Comparison of ENCODE assay signal across 1 cellular context in the genomic region with DNA sequence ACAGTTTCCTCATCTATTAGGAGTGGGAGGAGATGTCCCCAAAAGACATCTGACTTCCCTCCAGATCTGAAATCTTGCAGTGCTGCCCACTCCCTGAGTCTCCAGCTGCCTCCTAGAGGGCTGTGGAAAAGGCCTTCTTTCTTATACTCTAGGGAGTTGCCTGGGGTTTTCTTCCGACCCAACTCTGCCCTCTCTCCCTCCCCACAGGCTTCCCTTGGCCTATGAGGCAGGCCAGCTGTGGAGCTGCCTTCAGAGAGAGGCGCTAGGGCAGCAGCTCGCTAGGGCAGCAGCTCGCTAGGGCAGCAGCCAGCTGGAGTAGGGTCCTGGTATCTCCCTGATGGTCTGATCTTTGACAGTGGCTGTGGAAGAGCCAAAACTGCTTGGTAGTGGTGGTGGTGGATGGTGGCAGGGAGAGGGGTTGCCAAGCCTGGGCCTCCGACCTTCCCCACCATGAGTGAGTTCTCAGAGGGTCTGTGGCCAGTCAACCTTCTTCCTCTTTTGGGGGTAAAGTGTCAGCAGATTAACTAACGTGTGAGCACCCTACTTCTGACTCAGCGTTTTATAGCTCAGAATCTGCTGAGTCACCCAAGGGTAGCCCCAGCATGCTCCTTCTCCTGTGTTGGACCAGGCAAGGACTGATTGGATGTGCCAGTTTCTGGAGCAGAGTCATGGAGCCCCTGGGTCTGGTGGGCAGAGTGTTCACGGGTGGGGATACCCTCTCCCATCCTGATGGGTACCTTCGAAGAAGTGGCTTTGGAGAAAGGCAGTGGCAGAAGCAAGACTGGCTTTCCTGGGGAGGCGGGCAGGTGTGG.
TF ChIP-seq lines count a peak whose summit lies in the region.

No MANE protein-coding gene starts in this region.

TF ChIP-seq in GM23338, 12 proteins besides CTCF, POLR2A, EP300 and RAD21 (continued from another document):
- TF ChIP-seq, protein P1, sequence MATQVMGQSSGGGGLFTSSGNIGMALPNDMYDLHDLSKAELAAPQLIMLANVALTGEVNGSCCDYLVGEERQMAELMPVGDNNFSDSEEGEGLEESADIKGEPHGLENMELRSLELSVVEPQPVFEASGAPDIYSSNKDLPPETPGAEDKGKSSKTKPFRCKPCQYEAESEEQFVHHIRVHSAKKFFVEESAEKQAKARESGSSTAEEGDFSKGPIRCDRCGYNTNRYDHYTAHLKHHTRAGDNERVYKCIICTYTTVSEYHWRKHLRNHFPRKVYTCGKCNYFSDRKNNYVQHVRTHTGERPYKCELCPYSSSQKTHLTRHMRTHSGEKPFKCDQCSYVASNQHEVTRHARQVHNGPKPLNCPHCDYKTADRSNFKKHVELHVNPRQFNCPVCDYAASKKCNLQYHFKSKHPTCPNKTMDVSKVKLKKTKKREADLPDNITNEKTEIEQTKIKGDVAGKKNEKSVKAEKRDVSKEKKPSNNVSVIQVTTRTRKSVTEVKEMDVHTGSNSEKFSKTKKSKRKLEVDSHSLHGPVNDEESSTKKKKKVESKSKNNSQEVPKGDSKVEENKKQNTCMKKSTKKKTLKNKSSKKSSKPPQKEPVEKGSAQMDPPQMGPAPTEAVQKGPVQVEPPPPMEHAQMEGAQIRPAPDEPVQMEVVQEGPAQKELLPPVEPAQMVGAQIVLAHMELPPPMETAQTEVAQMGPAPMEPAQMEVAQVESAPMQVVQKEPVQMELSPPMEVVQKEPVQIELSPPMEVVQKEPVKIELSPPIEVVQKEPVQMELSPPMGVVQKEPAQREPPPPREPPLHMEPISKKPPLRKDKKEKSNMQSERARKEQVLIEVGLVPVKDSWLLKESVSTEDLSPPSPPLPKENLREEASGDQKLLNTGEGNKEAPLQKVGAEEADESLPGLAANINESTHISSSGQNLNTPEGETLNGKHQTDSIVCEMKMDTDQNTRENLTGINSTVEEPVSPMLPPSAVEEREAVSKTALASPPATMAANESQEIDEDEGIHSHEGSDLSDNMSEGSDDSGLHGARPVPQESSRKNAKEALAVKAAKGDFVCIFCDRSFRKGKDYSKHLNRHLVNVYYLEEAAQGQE (IDR thresholded peaks at IDR 0.05; ENCODE audit: unreplicated experiment) = no peak
- TF ChIP-seq, protein P2, sequence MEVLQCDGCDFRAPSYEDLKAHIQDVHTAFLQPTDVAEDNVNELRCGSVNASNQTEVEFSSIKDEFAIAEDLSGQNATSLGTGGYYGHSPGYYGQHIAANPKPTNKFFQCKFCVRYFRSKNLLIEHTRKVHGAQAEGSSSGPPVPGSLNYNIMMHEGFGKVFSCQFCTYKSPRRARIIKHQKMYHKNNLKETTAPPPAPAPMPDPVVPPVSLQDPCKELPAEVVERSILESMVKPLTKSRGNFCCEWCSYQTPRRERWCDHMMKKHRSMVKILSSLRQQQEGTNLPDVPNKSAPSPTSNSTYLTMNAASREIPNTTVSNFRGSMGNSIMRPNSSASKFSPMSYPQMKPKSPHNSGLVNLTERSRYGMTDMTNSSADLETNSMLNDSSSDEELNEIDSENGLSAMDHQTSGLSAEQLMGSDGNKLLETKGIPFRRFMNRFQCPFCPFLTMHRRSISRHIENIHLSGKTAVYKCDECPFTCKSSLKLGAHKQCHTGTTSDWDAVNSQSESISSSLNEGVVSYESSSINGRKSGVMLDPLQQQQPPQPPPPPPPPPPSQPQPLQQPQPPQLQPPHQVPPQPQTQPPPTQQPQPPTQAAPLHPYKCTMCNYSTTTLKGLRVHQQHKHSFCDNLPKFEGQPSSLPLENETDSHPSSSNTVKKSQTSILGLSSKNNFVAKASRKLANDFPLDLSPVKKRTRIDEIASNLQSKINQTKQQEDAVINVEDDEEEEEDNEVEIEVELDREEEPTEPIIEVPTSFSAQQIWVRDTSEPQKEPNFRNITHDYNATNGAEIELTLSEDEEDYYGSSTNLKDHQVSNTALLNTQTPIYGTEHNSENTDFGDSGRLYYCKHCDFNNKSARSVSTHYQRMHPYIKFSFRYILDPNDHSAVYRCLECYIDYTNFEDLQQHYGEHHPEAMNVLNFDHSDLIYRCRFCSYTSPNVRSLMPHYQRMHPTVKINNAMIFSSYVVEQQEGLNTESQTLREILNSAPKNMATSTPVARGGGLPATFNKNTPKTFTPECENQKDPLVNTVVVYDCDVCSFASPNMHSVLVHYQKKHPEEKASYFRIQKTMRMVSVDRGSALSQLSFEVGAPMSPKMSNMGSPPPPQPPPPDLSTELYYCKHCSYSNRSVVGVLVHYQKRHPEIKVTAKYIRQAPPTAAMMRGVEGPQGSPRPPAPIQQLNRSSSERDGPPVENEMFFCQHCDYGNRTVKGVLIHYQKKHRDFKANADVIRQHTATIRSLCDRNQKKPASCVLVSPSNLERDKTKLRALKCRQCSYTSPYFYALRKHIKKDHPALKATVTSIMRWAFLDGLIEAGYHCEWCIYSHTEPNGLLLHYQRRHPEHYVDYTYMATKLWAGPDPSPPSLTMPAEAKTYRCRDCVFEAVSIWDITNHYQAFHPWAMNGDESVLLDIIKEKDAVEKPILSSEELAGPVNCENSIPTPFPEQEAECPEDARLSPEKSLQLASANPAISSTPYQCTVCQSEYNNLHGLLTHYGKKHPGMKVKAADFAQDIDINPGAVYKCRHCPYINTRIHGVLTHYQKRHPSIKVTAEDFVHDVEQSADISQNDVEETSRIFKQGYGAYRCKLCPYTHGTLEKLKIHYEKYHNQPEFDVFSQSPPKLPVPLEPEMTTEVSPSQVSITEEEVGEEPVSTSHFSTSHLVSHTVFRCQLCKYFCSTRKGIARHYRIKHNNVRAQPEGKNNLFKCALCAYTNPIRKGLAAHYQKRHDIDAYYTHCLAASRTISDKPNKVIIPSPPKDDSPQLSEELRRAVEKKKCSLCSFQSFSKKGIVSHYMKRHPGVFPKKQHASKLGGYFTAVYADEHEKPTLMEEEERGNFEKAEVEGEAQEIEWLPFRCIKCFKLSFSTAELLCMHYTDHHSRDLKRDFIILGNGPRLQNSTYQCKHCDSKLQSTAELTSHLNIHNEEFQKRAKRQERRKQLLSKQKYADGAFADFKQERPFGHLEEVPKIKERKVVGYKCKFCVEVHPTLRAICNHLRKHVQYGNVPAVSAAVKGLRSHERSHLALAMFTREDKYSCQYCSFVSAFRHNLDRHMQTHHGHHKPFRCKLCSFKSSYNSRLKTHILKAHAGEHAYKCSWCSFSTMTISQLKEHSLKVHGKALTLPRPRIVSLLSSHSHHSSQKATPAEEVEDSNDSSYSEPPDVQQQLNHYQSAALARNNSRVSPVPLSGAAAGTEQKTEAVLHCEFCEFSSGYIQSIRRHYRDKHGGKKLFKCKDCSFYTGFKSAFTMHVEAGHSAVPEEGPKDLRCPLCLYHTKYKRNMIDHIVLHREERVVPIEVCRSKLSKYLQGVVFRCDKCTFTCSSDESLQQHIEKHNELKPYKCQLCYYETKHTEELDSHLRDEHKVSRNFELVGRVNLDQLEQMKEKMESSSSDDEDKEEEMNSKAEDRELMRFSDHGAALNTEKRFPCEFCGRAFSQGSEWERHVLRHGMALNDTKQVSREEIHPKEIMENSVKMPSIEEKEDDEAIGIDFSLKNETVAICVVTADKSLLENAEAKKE (CRISPR knock-in tag; IDR thresholded peaks at IDR 0.05) = no peak
- no peak for TF ChIP-seq POLR2AphosphoS5 (IDR thresholded peaks at IDR 0.05; ENCODE audit: low read depth)
- no peak for TF ChIP-seq ZNF114 (CRISPR knock-in tag; IDR thresholded peaks at IDR 0.05)
